ENCODE assay signal across 19 cellular contexts in genomic region chr7:139908792-139909191, GRCh38.
"Had no signal": no experiment of that assay in that cellular context is flagged by ENCODE, and none has a peak within 500 bp of the region (broad histone marks: within the 10 kb centered on the region; RNA-seq: fewer than 3 reads in every experiment).

No MANE protein-coding gene starts in this region.

- H3K9me3 ChIP-seq: lower lobe of right lung, right lobe of liver, testis had no signal

- H3K4me3 Mint-ChIP-seq: activated naive CD8-positive, alpha-beta T cell; activated T-cell treated with anti-CD3 and anti-CD28 coated beads, Interleukin-2, amount 50 U/mL, for 72 hours; naive thymus-derived CD8-positive, alpha-beta T cell; T-helper 2 cell treated with Interferon-gamma antibody and Interleukin-4, amounts not matched to agents 5 μg/mL and 100 μg/mL, for 36 hours had no signal

- H3K36me3 Mint-ChIP-seq: activated naive CD8-positive, alpha-beta T cell had no signal

- DNase-seq: activated CD4-positive, alpha-beta T cell treated with anti-CD3 and anti-CD28 coated beads for 1 hour; activated naive CD4-positive, alpha-beta T cell treated with Interleukin-2 at 50 U/mL for 16 hours; activated T-cell treated with anti-CD3 and anti-CD28 coated beads for 4 hours; activated T-cell treated with anti-CD3 and anti-CD28 coated beads, Interleukin-2, amount 50 U/mL, for 72 hours; anterior cingulate cortex; dermis blood vessel endothelial cell; effector CD4-positive, alpha-beta T cell; left lung; lower lobe of right lung; mesenchymal stem cell; naive thymus-derived CD8-positive, alpha-beta T cell; right lobe of liver; stimulated activated CD4-positive, alpha-beta T cell treated with anti-CD3 and anti-CD28 coated beads, Interleukin-2, amount 100 ng/mL, for 48 hours; stimulated activated naive CD8-positive, alpha-beta T cell treated with anti-CD3 and anti-CD28 coated beads, Interleukin-15, Interleukin-2, amounts not matched to agents 100 U/mL and 50 U/mL, for 24 hours; testis; transverse colon had no signal

- H3K4me1 ChIP-seq: lower lobe of right lung, right lobe of liver, testis, transverse colon had no signal

- H3K27me3 ChIP-seq: left lung, right lobe of liver, testis, transverse colon had no signal

- ATAC-seq: activated T-cell treated with anti-CD3 and anti-CD28 coated beads, Interleukin-2, amount 50 U/mL, for 72 hours; left lung; lower lobe of right lung; naive thymus-derived CD8-positive, alpha-beta T cell; right lobe of liver; stimulated activated naive CD8-positive, alpha-beta T cell treated with anti-CD3 and anti-CD28 coated beads, Interleukin-15, Interleukin-2, amounts not matched to agents 100 U/mL and 50 U/mL, for 24 hours had no signal

- H3K27ac Mint-ChIP-seq: activated naive CD8-positive, alpha-beta T cell; activated T-cell treated with anti-CD3 and anti-CD28 coated beads, Interleukin-2, amount 50 U/mL, for 72 hours; naive thymus-derived CD8-positive, alpha-beta T cell; T-helper 2 cell treated with Interferon-gamma antibody and Interleukin-4, amounts not matched to agents 5 μg/mL and 100 μg/mL, for 36 hours had no signal

- H3K27me3 Mint-ChIP-seq: activated naive CD8-positive, alpha-beta T cell; naive thymus-derived CD8-positive, alpha-beta T cell had no signal

- H3K4me3 ChIP-seq: left lung, lower lobe of right lung, right lobe of liver, testis, transverse colon had no signal

- H3K27ac ChIP-seq: epithelial cell of prostate, left lung, lower lobe of right lung, right lobe of liver, testis, transverse colon had no signal

- H3K36me3 ChIP-seq: right lobe of liver, transverse colon had no signal
